ENCODE assay signal across 2 cellular contexts in the genomic region with DNA sequence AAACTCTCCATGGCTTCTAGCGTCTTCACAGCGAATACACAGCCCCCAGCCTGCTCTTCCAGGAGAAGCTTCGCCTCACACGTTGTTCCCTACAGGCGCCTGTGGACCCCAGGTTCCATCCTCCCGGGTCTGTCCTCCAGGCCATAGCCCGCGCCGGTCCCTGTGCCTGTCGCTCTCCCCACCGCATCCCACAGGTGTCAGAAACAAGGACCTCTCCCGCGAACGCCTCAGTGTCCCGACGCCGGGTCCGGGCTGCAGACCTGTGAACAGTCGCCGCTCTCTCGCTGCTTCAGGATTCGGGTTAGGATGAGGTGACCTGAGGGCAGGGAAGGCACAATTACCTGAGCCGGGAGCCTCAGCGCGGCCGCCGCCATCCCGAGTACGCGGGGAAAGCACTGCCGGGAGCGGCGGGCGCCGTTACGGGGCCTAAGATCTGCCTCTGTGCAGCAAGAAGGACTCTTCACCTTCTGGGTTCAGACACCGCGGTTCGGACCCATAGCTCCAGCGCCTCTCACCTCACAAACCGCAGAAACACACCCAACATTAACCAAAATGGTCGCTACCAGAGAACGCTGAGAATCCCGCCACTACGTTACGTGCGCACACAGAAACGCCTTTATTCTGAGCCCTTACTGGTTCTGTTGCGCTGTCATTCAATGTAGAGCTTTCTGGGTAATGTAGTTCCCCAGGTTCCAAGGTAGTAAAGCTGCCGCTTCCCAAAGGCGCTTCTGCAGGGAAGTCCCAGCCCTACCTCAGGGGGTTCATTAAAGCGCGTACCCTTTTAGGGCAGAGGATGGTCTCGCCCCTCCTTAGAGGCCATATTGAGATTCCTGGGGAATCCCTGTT.
TF ChIP-seq lines count a peak whose summit lies in the region.

ZNF418 (minus strand) TSS at position 583 of the 846 bp plus-strand sequence. CDS start 1,580 bp downstream, outside the sequence.

TF ChIP-seq in A549, 52 proteins besides CTCF, POLR2A, EP300 and RAD21:
- TF ChIP-seq, protein P1, sequence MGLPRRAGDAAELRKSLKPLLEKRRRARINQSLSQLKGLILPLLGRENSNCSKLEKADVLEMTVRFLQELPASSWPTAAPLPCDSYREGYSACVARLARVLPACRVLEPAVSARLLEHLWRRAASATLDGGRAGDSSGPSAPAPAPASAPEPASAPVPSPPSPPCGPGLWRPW (IDR thresholded peaks at IDR 0.05) = no peak
- TF ChIP-seq PBX3 (IDR thresholded peaks at IDR 0.05) (peak; percentile 92), TP53 (CRISPR knock-in tag; IDR thresholded peaks at IDR 0.05) (no peak), MAX (IDR thresholded peaks at IDR 0.05) (peak; percentile 56; the same call in 1 of the 2 replicates)

TF ChIP-seq in K562, 482 proteins besides CTCF, POLR2A, EP300 and RAD21:
- peak; percentile 67; the same call in 1 of the 2 replicates for TF ChIP-seq ZNF143 (CRISPR knock-in tag; IDR thresholded peaks at IDR 0.05)
- TF ChIP-seq RBFOX2 (IDR thresholded peaks at IDR 0.05; ENCODE audit: low read depth, low read length) = 0 out of 2 replicates have a peak, but pooled peaks have one; percentile 30
- peak; percentile 67 for TF ChIP-seq HCFC1 (IDR thresholded peaks at IDR 0.05; ENCODE audit: low read depth, low read length)
- TF ChIP-seq PBX2 (CRISPR knock-in tag; IDR thresholded peaks at IDR 0.05; ENCODE audit: low read depth) = no peak
- peak; percentile 55; the same call in 1 of the 2 replicates for TF ChIP-seq PBX2 (tag; conservative IDR thresholded peaks at IDR 0.05; ENCODE audit: low read depth)
- peak in 1 of 3 experiments; percentile 38 for TF ChIP-seq YY1 (IDR thresholded peaks at IDR 0.05; ENCODE audit: borderline replicate concordance in 1 of 3, control insufficient read depth in 1 of 3, extremely low read depth in 1 of 3, insufficient read depth in 3 of 3, insufficient read length in 1 of 3, insufficient replicate concordance in 2 of 3, low read depth in 1 of 3, low read length in 2 of 3)
- no peak for TF ChIP-seq KDM5B (IDR thresholded peaks at IDR 0.05; ENCODE audit: insufficient replicate concordance, low read depth, low read length)
- peak in 1 of 2 experiments; percentile 52 for TF ChIP-seq E2F6 (IDR thresholded peaks at IDR 0.05; ENCODE audit: borderline replicate concordance in 1 of 2, extremely low read depth in 1 of 2, insufficient read depth in 1 of 2, insufficient read length in 1 of 2, low read depth in 1 of 2, low read length in 1 of 2, poor library complexity in 1 of 2, severe bottlenecking in 1 of 2)
- TF ChIP-seq HNRNPLL (IDR thresholded peaks at IDR 0.05; ENCODE audit: low read depth, low read length, poor library complexity, severe bottlenecking) = peak; percentile 96
- TF ChIP-seq L3MBTL2 (IDR thresholded peaks at IDR 0.05) = 0 out of 2 replicates have a peak, but pooled peaks have one; percentile 16
- TF ChIP-seq, protein P2, sequence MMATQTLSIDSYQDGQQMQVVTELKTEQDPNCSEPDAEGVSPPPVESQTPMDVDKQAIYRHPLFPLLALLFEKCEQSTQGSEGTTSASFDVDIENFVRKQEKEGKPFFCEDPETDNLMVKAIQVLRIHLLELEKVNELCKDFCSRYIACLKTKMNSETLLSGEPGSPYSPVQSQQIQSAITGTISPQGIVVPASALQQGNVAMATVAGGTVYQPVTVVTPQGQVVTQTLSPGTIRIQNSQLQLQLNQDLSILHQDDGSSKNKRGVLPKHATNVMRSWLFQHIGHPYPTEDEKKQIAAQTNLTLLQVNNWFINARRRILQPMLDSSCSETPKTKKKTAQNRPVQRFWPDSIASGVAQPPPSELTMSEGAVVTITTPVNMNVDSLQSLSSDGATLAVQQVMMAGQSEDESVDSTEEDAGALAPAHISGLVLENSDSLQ (IDR thresholded peaks at IDR 0.05) = peak; percentile 96
- TF ChIP-seq DDX20 (tag; IDR thresholded peaks at IDR 0.05; ENCODE audit: low read depth) = no peak
- TF ChIP-seq GMEB1 (CRISPR knock-in tag; IDR thresholded peaks at IDR 0.05) = peak; percentile 89
- TF ChIP-seq PRDM10 (IDR thresholded peaks at IDR 0.05; ENCODE audit: partially characterized antibody) = peak; percentile 53
- peak in 1 of 2 experiments; percentile 54; a peak in 1 of 4 replicates for TF ChIP-seq SIX5 (IDR thresholded peaks at IDR 0.05; ENCODE audit: borderline replicate concordance in 1 of 2, insufficient read depth in 1 of 2, low read depth in 1 of 2, low read length in 2 of 2)
- TF ChIP-seq PHF8 (IDR thresholded peaks at IDR 0.05; ENCODE audit: borderline replicate concordance, low read length) = peak; percentile 29; the same call in 1 of the 2 replicates
- TF ChIP-seq, protein P3, sequence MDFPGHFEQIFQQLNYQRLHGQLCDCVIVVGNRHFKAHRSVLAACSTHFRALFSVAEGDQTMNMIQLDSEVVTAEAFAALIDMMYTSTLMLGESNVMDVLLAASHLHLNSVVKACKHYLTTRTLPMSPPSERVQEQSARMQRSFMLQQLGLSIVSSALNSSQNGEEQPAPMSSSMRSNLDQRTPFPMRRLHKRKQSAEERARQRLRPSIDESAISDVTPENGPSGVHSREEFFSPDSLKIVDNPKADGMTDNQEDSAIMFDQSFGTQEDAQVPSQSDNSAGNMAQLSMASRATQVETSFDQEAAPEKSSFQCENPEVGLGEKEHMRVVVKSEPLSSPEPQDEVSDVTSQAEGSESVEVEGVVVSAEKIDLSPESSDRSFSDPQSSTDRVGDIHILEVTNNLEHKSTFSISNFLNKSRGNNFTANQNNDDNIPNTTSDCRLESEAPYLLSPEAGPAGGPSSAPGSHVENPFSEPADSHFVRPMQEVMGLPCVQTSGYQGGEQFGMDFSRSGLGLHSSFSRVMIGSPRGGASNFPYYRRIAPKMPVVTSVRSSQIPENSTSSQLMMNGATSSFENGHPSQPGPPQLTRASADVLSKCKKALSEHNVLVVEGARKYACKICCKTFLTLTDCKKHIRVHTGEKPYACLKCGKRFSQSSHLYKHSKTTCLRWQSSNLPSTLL (IDR thresholded peaks at IDR 0.05) = no peak
- TF ChIP-seq CXXC5 (CRISPR knock-in tag; IDR thresholded peaks at IDR 0.05) = peak; percentile 76
- no peak for TF ChIP-seq HDAC6 (IDR thresholded peaks at IDR 0.05; ENCODE audit: low read depth, low read length)
- TF ChIP-seq GTF2A2 (tag; IDR thresholded peaks at IDR 0.05) = no peak
